ENCODE assay signal across 9 cellular contexts in the genomic region with DNA sequence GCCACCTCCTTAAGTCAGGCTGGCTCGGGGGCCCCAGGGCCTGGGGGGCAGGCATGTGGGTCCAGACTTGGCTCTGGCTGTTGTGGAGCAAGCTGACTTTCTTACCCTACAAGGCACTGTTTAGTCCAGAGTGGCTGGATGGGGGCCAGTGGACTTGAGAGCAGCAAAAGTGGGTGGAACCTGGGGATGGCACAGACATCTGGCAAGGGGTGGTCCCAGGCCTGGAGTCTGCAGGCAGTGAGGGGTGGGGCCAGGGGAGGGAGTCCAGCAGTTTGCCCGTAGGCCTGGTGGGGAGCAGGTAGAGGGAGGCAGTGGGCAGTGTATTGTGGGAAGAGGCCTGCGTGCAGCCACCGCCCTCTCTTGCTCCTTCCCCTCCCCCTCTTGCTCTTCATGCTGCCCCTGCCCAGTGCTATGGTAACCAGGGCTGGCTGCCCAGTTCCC. TPM values are rescaled to one million over a fixed set of nuclear protein-coding genes. Genes with fewer than 3 reads are reported as not detected.
A peak's percentile ranks its signal among the peaks of the same experiment; 100 is the strongest.
DNase-seq lines count a peak whose midpoint lies in the region; ATAC-seq and TF ChIP-seq lines count a peak whose summit lies in the region.
"Had no signal": no experiment of that assay in that cellular context is flagged by ENCODE, and none has a peak within 500 bp of the region (broad histone marks: within the 10 kb centered on the region; RNA-seq: fewer than 3 reads in every experiment).

No MANE protein-coding gene starts in this region.

- H3K36me3 ChIP-seq in SJSA1 (0 out of 2 replicates have a peak, but pooled peaks cover 2% of the 10 kb centered on the region), cardiac muscle cell (peaks cover 21% of the 10 kb centered on the region), skeletal muscle satellite cell (ENCODE audit: insufficient read depth, low read length) (peaks cover 13% of the 10 kb centered on the region), testis (ENCODE audit: low read depth, missing control alignments) (no peaks in the 10 kb centered on the region)

- H3K27me3 ChIP-seq in SJSA1 (replicated peaks) (no peaks in the 10 kb centered on the region), cardiac muscle cell (no peaks in the 10 kb centered on the region), skeletal muscle satellite cell (ENCODE audit: control insufficient read depth, insufficient read depth, low read length) (no peaks in the 10 kb centered on the region), testis (no peaks in the 10 kb centered on the region)

- H3K27ac ChIP-seq in SJSA1 (peak overlapping the region; percentile 38; the same call in 1 of the 2 replicates), cardiac muscle cell (peak overlapping the region; percentile 82), testis (no peak overlapping the region)

- H3K4me1 ChIP-seq in SJSA1 (replicated peaks) (peaks cover 22% of the 10 kb centered on the region), cardiac muscle cell (ENCODE audit: low read depth) (peaks cover 31% of the 10 kb centered on the region), skeletal muscle satellite cell (ENCODE audit: control insufficient read depth, insufficient read depth, low read length) (peaks cover 40% of the 10 kb centered on the region), testis (peaks cover 20% of the 10 kb centered on the region)

- intact Hi-C loops in testis (cut with DNase I; ENCODE audit: low total_unique reads) = no loop called here

- H3K9me3 ChIP-seq in SJSA1 (replicated peaks) (no peaks in the 10 kb centered on the region), cardiac muscle cell (ENCODE audit: low read depth) (no peaks in the 10 kb centered on the region), skeletal muscle satellite cell (replicated peaks; ENCODE audit: low read length) (no peaks in the 10 kb centered on the region), testis (no peaks in the 10 kb centered on the region)

- ATAC-seq in GM18861 (IDR thresholded peaks at IDR 0.05; ENCODE audit: unreplicated experiment) = no peak

- peak overlapping the region; percentile 69 for H3K9ac ChIP-seq in skeletal muscle satellite cell (ENCODE audit: low read depth, low read length)

- TF ChIP-seq CTCF in cardiac muscle cell (IDR thresholded peaks at IDR 0.05; ENCODE audit: low read depth, low read length) = no peak
- no peak for TF ChIP-seq CTCF in testis (IDR thresholded peaks at IDR 0.05)

- H3K4me2 ChIP-seq in skeletal muscle satellite cell (ENCODE audit: low read length) = peak overlapping the region; percentile 74

- H3K4me3 ChIP-seq in SJSA1 (no peak overlapping the region), cardiac muscle cell (no peak overlapping the region), skeletal muscle satellite cell (ENCODE audit: low read length) (peak overlapping the region; percentile 38), testis (no peak overlapping the region)

- DNase-seq in GM04503 (ENCODE audit: low read depth) (peak; percentile 64), SJSA1 (ENCODE audit: low read depth in 1 of 2, low spot score in 2 of 2) (peak; percentile 24 to 68), cardiac muscle cell (ENCODE audit: low read depth in 1 of 2, low spot score in 1 of 2) (peak; percentile 60 to 95), DMS114 treated with DMSO at 0.1 percent for 48 hours (lab: John Stamatoyannopoulos, UW; ENCODE audit: unreplicated experiment) (no peak), testis (no peak), LoVo (ENCODE audit: low spot score) (no peak)

- TF ChIP-seq POLR2A in testis (IDR thresholded peaks at IDR 0.05) = no peak

- WGBS in testis, 2 donors = 77 to 83% methylated on average over 3 to 4 of the region's 4 CpGs

RNA-seq across cellular contexts. Expression of a gene that starts 19.1 kb away (rescaled TPM):
- total RNA-seq in SJSA1 (2014; rRNA removed; shearing (Covaris generic)) = 0.44 and 4.2 TPM in 2 replicates
- 275 and 292 TPM in 2 replicates for total RNA-seq in cardiac muscle cell
- polyA plus RNA-seq in cardiac muscle cell = 185 and 188 TPM in 2 replicates
- 9.6 and 11.4 TPM in 2 replicates for total RNA-seq in skeletal muscle satellite cell (2012; rRNA removed)
- total RNA-seq in testis = 10 to 100 TPM; 23.0 to 24.3 TPM
- polyA plus RNA-seq in testis (ENCODE audit: insufficient read depth, low read depth, low replicate concordance) = 16.0 TPM
- polyA plus RNA-seq: IgD-negative memory B cell had no signal

RNA-seq across cellular contexts. Expression of a gene that starts 35.5 kb away (rescaled TPM):
- total RNA-seq in SJSA1 (2014; rRNA removed; shearing (Covaris generic)) = 0.13 TPM in 1 of 2 replicates, not detected in the other
- total RNA-seq in cardiac muscle cell (37.2 and 47.0 TPM in 2 replicates), testis (10 to 100 TPM; 17.6 to 33.3 TPM)
- polyA plus RNA-seq in cardiac muscle cell (17.5 and 20.4 TPM in 2 replicates), testis (ENCODE audit: insufficient read depth, low read depth, low replicate concordance) (199 TPM)
- 73.8 and 446 TPM in 2 replicates for total RNA-seq in skeletal muscle satellite cell (2012; rRNA removed)
- polyA plus RNA-seq: IgD-negative memory B cell had no signal

RNA-seq across cellular contexts. Expression of a gene that starts 45.0 kb away (rescaled TPM):
- total RNA-seq in SJSA1 (2014; rRNA removed; shearing (Covaris generic)) = 40.5 and 47.0 TPM in 2 replicates
- total RNA-seq in cardiac muscle cell = 35.0 and 45.5 TPM in 2 replicates
- 52.7 and 67.5 TPM in 2 replicates for polyA plus RNA-seq in cardiac muscle cell
- total RNA-seq in skeletal muscle satellite cell (2012; rRNA removed) = 51.2 and 71.9 TPM in 2 replicates
- total RNA-seq in testis = 10 to 100 TPM; 24.6 to 28.3 TPM
- 19.6 TPM for polyA plus RNA-seq in testis (ENCODE audit: insufficient read depth, low read depth, low replicate concordance)

Comparison
In these comparisons a context has a peak if more than half of its experiments do, and no peak if none do; other contexts are left out.
1. DNase-seq: peak in GM04503 (single experiment), SJSA1 (2 of 2) and cardiac muscle cell (2 of 2); none in DMS114 treated with DMSO at 0.1 percent for 48 hours (single experiment), testis (single experiment) and LoVo (single experiment).
2. H3K27ac ChIP-seq: peak in SJSA1 (single experiment) and cardiac muscle cell (single experiment); none in testis (0 of 2).
3. RNA of a gene that starts 19.1 kb away (total RNA-seq): 275 to 292 TPM in cardiac muscle cell; 23.0 to 24.3 TPM in testis and 0.44 to 4.2 TPM in SJSA1; every median in the first group is over 10 times any median in the second.
4. RNA of a gene that starts 35.5 kb away (total RNA-seq): 37.2 to 47.0 TPM in cardiac muscle cell and 17.6 to 33.3 TPM in testis; 0.13 TPM in SJSA1; every median in the first group is over 10 times any median in the second.